Comparison of ENCODE assay signal across 14 cellular contexts in the genomic region with DNA sequence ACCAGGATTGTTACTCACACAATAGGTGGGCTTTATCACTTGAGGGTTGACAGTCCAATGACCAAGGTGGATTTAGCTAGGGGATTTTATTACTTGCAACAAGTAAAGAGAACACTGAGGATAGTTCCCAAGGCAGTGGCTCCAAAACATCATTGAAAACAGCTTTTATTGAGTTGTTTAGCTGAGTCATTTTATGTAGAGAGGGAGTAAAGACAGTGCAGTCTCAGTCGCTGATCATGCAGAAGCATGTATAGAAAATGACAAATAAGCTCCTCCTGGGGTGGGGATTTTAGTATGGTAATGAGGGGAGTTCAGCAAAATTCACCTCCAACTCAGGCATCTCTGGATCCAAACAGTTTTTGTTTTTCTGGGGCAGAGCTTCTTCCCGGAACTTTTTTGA.
A peak's percentile ranks its signal among the peaks of the same experiment; 100 is the strongest.
DNase-seq lines count a peak whose midpoint lies in the region; ATAC-seq, FAIRE-seq and TF ChIP-seq lines count a peak whose summit lies in the region.
"Had no signal": no experiment of that assay in that cellular context is flagged by ENCODE, and none has a peak within 500 bp of the region (broad histone marks: within the 10 kb centered on the region; RNA-seq: fewer than 3 reads in every experiment).

No MANE protein-coding gene starts in this region.

- RAD21 ChIA-PET in GM12878 (lab: Charles Lee; ENCODE audit: unreplicated experiment), result interaction anchor here (0.7 to 6.6 kb wide), 10 partner anchors 16 to 516 kb away, joined by 3 to 125 read pairs (median 8); no protein-coding TSS in a partner anchor

- H3K27me3 ChIP-seq in GM23338 (ENCODE audit: insufficient read depth), result no peaks in the 10 kb centered on the region
- no peaks in the 10 kb centered on the region for H3K27me3 ChIP-seq in HUES48 (ENCODE audit: control insufficient read depth, insufficient read depth, low read length)
- H3K27me3 ChIP-seq in GM12878 (replicated peaks in 1 of 2; ENCODE audit: control insufficient read depth in 2 of 2, insufficient read depth in 2 of 2, low read length in 1 of 2), result no peaks in the 10 kb centered on the region
- no peaks in the 10 kb centered on the region for H3K27me3 ChIP-seq in neural progenitor cell

- H3K9me3 ChIP-seq in HUES48 (ENCODE audit: control insufficient read depth, insufficient read depth, low read length), result no peaks in the 10 kb centered on the region
- H3K9me3 ChIP-seq in GM12878 (replicated peaks; ENCODE audit: control insufficient read depth, insufficient read depth, low read length), result no peaks in the 10 kb centered on the region
- H3K9me3 ChIP-seq in neural progenitor cell (ENCODE audit: low read depth), result no peaks in the 10 kb centered on the region
- H3K9me3 ChIP-seq: SK-N-SH had no signal

- ATAC-seq in GM23338, result no peak
- ATAC-seq in GM12878, result peak; percentile 56
- no peak for ATAC-seq in GM18907 (IDR thresholded peaks at IDR 0.05; ENCODE audit: unreplicated experiment)
- no peak for ATAC-seq in HG02938 (IDR thresholded peaks at IDR 0.05; ENCODE audit: unreplicated experiment)

- TF ChIP-seq POLR2A in GM12878 (IDR thresholded peaks at IDR 0.05; ENCODE audit: low read depth, low read length), result no peak

- CTCF ChIA-PET in GM12878 (lab: Yijun Ruan, JAX), result interaction anchor here (0.6 to 8.2 kb wide), 15 partner anchors 9 to 522 kb away, joined by 3 to 141 read pairs (median 4); no protein-coding TSS in a partner anchor

- no peak overlapping the region for H3K27ac ChIP-seq in GM23338 (ENCODE audit: low read depth)
- H3K27ac ChIP-seq in HUES48 (ENCODE audit: low read depth, low read length), result peak overlapping the region; percentile 33
- no peak overlapping the region for H3K27ac ChIP-seq in GM12878 (ENCODE audit: control insufficient read depth, insufficient read depth)
- H3K27ac ChIP-seq in neural progenitor cell, result no peak overlapping the region

- WGBS in GM12878 (ENCODE audit: insufficient coverage, insufficient replicate concordance, low lambda C conversion rate, missing lambda C conversion rate), result 26% methylated on average over 2 of the region's 2 CpGs

- BruUV-seq in GM12878 (replicated peaks; lab: Mats Ljungman, UMichigan), result no TSS peak

- no peaks in the 10 kb centered on the region for H3K36me3 Mint-ChIP-seq in GM23338 (ENCODE audit: low read depth)
- no peaks in the 10 kb centered on the region for H3K36me3 Mint-ChIP-seq in neural progenitor cell

- SMC1A ChIA-PET in GM12878 (lab: Charles Lee; ENCODE audit: uncharacterized antibody, unreplicated experiment), result interaction anchor here (0.5 to 5.9 kb wide), 20 partner anchors 9 to 517 kb away, joined by 3 to 123 read pairs (median 5); no protein-coding TSS in a partner anchor

- no peaks in the 10 kb centered on the region for H3K9me3 Mint-ChIP-seq in GM23338
- H3K9me3 Mint-ChIP-seq in neural progenitor cell, result no peaks in the 10 kb centered on the region
- H3K9me3 Mint-ChIP-seq: H9; T-helper 2 cell treated with Interferon-gamma antibody and Interleukin-4, amounts not matched to agents 5 μg/mL and 100 μg/mL, for 36 hours had no signal

- 0 out of 2 replicates have a peak, but pooled peaks cover 4% of the 10 kb centered on the region for H3K9me2 ChIP-seq in GM23338 (ENCODE audit: insufficient read depth)
- H3K9me2 ChIP-seq: SK-N-SH had no signal

- H3F3A ChIP-seq in GM23338 (replicated peaks; ENCODE audit: low read depth), result no peaks in the 10 kb centered on the region
- no peaks in the 10 kb centered on the region for H3F3A ChIP-seq in neural progenitor cell (ENCODE audit: low read depth)

- H3K9ac ChIP-seq in HUES48 (ENCODE audit: low read depth, low read length), result no peak overlapping the region
- H3K9ac ChIP-seq in GM12878 (ENCODE audit: control insufficient read depth, insufficient read depth, low read length), result no peak overlapping the region
- no peak overlapping the region for H3K9ac ChIP-seq in neural progenitor cell
- H3K9ac ChIP-seq: SK-N-SH had no signal

- H3K27ac Mint-ChIP-seq in GM23338, result peak overlapping the region; percentile 42; the same call in 1 of the 2 replicates
- no peak overlapping the region for H3K27ac Mint-ChIP-seq in neural progenitor cell
- H3K27ac Mint-ChIP-seq: T-helper 2 cell treated with Interferon-gamma antibody and Interleukin-4, amounts not matched to agents 5 μg/mL and 100 μg/mL, for 36 hours had no signal

- no peak overlapping the region for H3K4me2 ChIP-seq in GM23338
- H3K4me2 ChIP-seq in GM12878 (ENCODE audit: control insufficient read depth, insufficient read depth), result no peak overlapping the region
- H3K4me2 ChIP-seq in neural progenitor cell, result no peak overlapping the region
- H3K4me2 ChIP-seq: SK-N-SH had no signal

- DNase-seq in GM23338 (ENCODE audit: low spot score) (no peak), GM12878 (ENCODE audit: low read depth, low spot score) (no peak), neural progenitor cell (ENCODE audit: low spot score) (no peak)
- DNase-seq in stimulated activated CD4-positive, alpha-beta T cell treated with anti-CD3 and anti-CD28 coated beads, Interleukin-15, amount 100 ng/mL, for 24 hours, result no peak
- DNase-seq: C1 segment of cervical spinal cord, DMS79 treated with DMSO at 0.1 percent for 48 hours, H9, NCI-H1694 treated with DMSO at 0.1 percent for 48 hours, SHP77, SK-N-SH had no signal

- H2AFZ ChIP-seq in GM23338, result peak overlapping the region; percentile 67; the same call in 1 of the 2 replicates
- no peak overlapping the region for H2AFZ ChIP-seq in GM12878 (ENCODE audit: control insufficient read depth, low read depth, low read length)
- peak overlapping the region; percentile 4 for H2AFZ ChIP-seq in neural progenitor cell (replicated peaks)

- no peak for TF ChIP-seq EP300 in GM12878 (IDR thresholded peaks at IDR 0.05; ENCODE audit: borderline replicate concordance in 1 of 2, control insufficient read depth in 1 of 2, low read depth in 2 of 2, low read length in 2 of 2)

- POLR2A ChIA-PET in GM12878 (lab: Charles Lee), result interaction anchor here (0.9 to 1.2 kb wide), 4 partner anchors 55 to 194 kb away, joined by 3 to 6 read pairs (median 4); a partner anchor contains a TSS

- H3K79me2 ChIP-seq in GM23338 (replicated peaks; ENCODE audit: insufficient read depth) (no peaks in the 10 kb centered on the region), GM12878 (ENCODE audit: control insufficient read depth, insufficient read depth, low read length) (no peaks in the 10 kb centered on the region), neural progenitor cell (ENCODE audit: low read depth) (no peaks in the 10 kb centered on the region)

- H3K4me3 Mint-ChIP-seq in GM23338, result no peak overlapping the region
- H3K4me3 Mint-ChIP-seq in neural progenitor cell, result no peak overlapping the region
- H3K4me3 Mint-ChIP-seq: H9; T-helper 2 cell treated with Interferon-gamma antibody and Interleukin-4, amounts not matched to agents 5 μg/mL and 100 μg/mL, for 36 hours had no signal

- H3K36me3 ChIP-seq in GM23338 (ENCODE audit: insufficient read depth) (no peaks in the 10 kb centered on the region), HUES48 (ENCODE audit: control insufficient read depth, insufficient read depth, low read length) (no peaks in the 10 kb centered on the region), GM12878 (ENCODE audit: control insufficient read depth in 2 of 2, insufficient read depth in 2 of 2, low read length in 1 of 2) (no peaks in the 10 kb centered on the region), neural progenitor cell (no peaks in the 10 kb centered on the region)

- no peak for TF ChIP-seq RAD21 in GM12878 (IDR thresholded peaks at IDR 0.05; ENCODE audit: insufficient read depth, low read depth, low read length)

- intact Hi-C loops in GM12878 (cut with micrococcal nuclease; ENCODE audit: unreplicated experiment), result loop anchor here (5.0 to 10.0 kb wide), 2 partner anchors 146 to 211 kb away; no protein-coding TSS in a partner anchor

- H3K4me1 Mint-ChIP-seq in GM23338 (peaks cover 7% of the 10 kb centered on the region; the same call in 2 of the 3 replicates), neural progenitor cell (no peaks in the 10 kb centered on the region)

- no peaks in the 10 kb centered on the region for H3K27me3 Mint-ChIP-seq in GM23338 (ENCODE audit: insufficient read depth, low read depth, poor library complexity)
- no peaks in the 10 kb centered on the region for H3K27me3 Mint-ChIP-seq in neural progenitor cell (ENCODE audit: insufficient read depth, low read depth)

- FAIRE-seq in GM12878 (lab: Jason Lieb, UNC), result no peak

- H3K4me3 ChIP-seq in GM23338, result no peak overlapping the region
- no peak overlapping the region for H3K4me3 ChIP-seq in HUES48 (ENCODE audit: low read depth, low read length)
- H3K4me3 ChIP-seq in GM12878, result no peak overlapping the region
- H3K4me3 ChIP-seq in neural progenitor cell, result no peak overlapping the region

- no peaks in the 10 kb centered on the region for H3K4me1 ChIP-seq in GM23338 (ENCODE audit: insufficient read depth)
- no peaks in the 10 kb centered on the region for H3K4me1 ChIP-seq in HUES48 (ENCODE audit: control insufficient read depth, insufficient read depth, low read length)
- H3K4me1 ChIP-seq in GM12878 (ENCODE audit: control insufficient read depth, insufficient read depth, low read length), result no peaks in the 10 kb centered on the region
- no peaks in the 10 kb centered on the region for H3K4me1 ChIP-seq in neural progenitor cell

- in situ Hi-C loops in GM12878 (cut with MboI), result no loop called here

- no peak for TF ChIP-seq CTCF in GM23338 (conservative IDR thresholded peaks at IDR 0.05; ENCODE audit: low read depth in 2 of 2)
- no peak for TF ChIP-seq CTCF in GM12878 (IDR thresholded peaks at IDR 0.05 in 2 of 3, conservative IDR thresholded peaks at IDR 0.05 in 1 of 3; ENCODE audit: control insufficient read depth in 2 of 3, extremely low read depth in 1 of 3, insufficient read depth in 1 of 3, low read depth in 3 of 3, low read length in 3 of 3)
- TF ChIP-seq CTCF in neural progenitor cell (IDR thresholded peaks at IDR 0.05), result no peak

- no peaks in the 10 kb centered on the region for H4K20me1 ChIP-seq in GM23338 (replicated peaks; ENCODE audit: insufficient read depth)
- H4K20me1 ChIP-seq in GM12878 (ENCODE audit: control insufficient read depth, insufficient read depth), result no peaks in the 10 kb centered on the region
- no peaks in the 10 kb centered on the region for H4K20me1 ChIP-seq in neural progenitor cell (ENCODE audit: low read depth)

TF ChIP-seq in GM23338, 12 proteins besides CTCF, POLR2A, EP300 and RAD21 (continues in another document):
- no peak for TF ChIP-seq POLR2AphosphoS5 (IDR thresholded peaks at IDR 0.05; ENCODE audit: low read depth)
- no peak for TF ChIP-seq ZNF331 (CRISPR knock-in tag; IDR thresholded peaks at IDR 0.05; ENCODE audit: low read depth)
- no peak for TF ChIP-seq EZH2 (IDR thresholded peaks at IDR 0.05; ENCODE audit: low read depth, unreplicated experiment)
- no peak for TF ChIP-seq CREB1 (CRISPR knock-in tag; IDR thresholded peaks at IDR 0.05; ENCODE audit: low read depth)
- no peak for TF ChIP-seq STAT1 (IDR thresholded peaks at IDR 0.05; ENCODE audit: unreplicated experiment)

TF ChIP-seq in GM12878, 131 proteins besides CTCF, POLR2A, EP300 and RAD21:
- TF ChIP-seq BACH1 (IDR thresholded peaks at IDR 0.05; ENCODE audit: borderline replicate concordance), result peak; percentile 38; the same call in 1 of the 2 replicates
- TF ChIP-seq TCF7 (IDR thresholded peaks at IDR 0.05; ENCODE audit: borderline replicate concordance), result no peak
